8 cellular contexts compared by ENCODE assay signal in genomic region chr7:123748171-123748733, GRCh38. TPM values are rescaled to one million over a fixed set of nuclear protein-coding genes. Genes with fewer than 3 reads are reported as not detected.
A peak's percentile ranks its signal among the peaks of the same experiment; 100 is the strongest.
DNase-seq lines count a peak whose midpoint lies in the region; ATAC-seq and TF ChIP-seq lines count a peak whose summit lies in the region.

No MANE protein-coding gene starts in this region.

- no peak for DNase-seq in GM12864 (ENCODE audit: low read depth)
- peak; percentile 52 for DNase-seq in GM23338 (ENCODE audit: low spot score)
- peak; percentile 13 to 34 for DNase-seq in Kasumi-1 (lab: John Stamatoyannopoulos, UW)
- peak; percentile 3 for DNase-seq in activated T-cell treated with anti-CD3 and anti-CD28 coated beads for 24 hours (ENCODE audit: low read depth)
- no peak for DNase-seq in esophagus squamous epithelium (lab: John Stamatoyannopoulos, UW)
- peak; percentile 5 to 16 for DNase-seq in tibial nerve (ENCODE audit: low spot score in 2 of 2)
- no peak for DNase-seq in NCI-H510A (lab: John Stamatoyannopoulos, UW)

- no peak for TF ChIP-seq POLR2A in esophagus squamous epithelium (IDR thresholded peaks at IDR 0.05)
- TF ChIP-seq POLR2A in tibial nerve (IDR thresholded peaks at IDR 0.05): no peak

- peaks cover 3% of the 10 kb centered on the region; the same call in 1 of the 3 replicates for H3K36me3 Mint-ChIP-seq in GM23338 (ENCODE audit: low read depth)

- H3K27ac Mint-ChIP-seq in GM23338: peak overlapping the region; percentile 96

- no peaks in the 10 kb centered on the region for H3K27me3 ChIP-seq in GM23338 (ENCODE audit: insufficient read depth)
- no peaks in the 10 kb centered on the region for H3K27me3 ChIP-seq in esophagus squamous epithelium
- H3K27me3 ChIP-seq in muscle layer of duodenum (ENCODE audit: low read depth, low read length): no peaks in the 10 kb centered on the region
- H3K27me3 ChIP-seq in tibial nerve: no peaks in the 10 kb centered on the region

- H3K4me1 ChIP-seq in GM23338 (ENCODE audit: insufficient read depth) (peaks cover 74% of the 10 kb centered on the region), esophagus squamous epithelium (peaks cover 7 to 71% (median 33%) of the 10 kb centered on the region in 3 donors), muscle layer of duodenum (ENCODE audit: control insufficient read depth in 1 of 2, insufficient read depth in 2 of 2, low read length in 2 of 2) (peaks cover 26 to 51% of the 10 kb centered on the region in 2 donors), tibial nerve (peaks cover 0 to 74% (median 44%) of the 10 kb centered on the region in 4 donors)

- H3K4me2 ChIP-seq in GM23338: peak overlapping the region; percentile 87

- peaks cover 7% of the 10 kb centered on the region for H3F3A ChIP-seq in GM23338 (replicated peaks; ENCODE audit: low read depth)

- peak overlapping the region; percentile 95 for H3K4me3 Mint-ChIP-seq in GM23338

- H3K36me3 ChIP-seq in GM23338 (ENCODE audit: insufficient read depth): no peaks in the 10 kb centered on the region
- no peaks in the 10 kb centered on the region for H3K36me3 ChIP-seq in esophagus squamous epithelium
- H3K36me3 ChIP-seq in muscle layer of duodenum (ENCODE audit: control insufficient read depth in 1 of 2, insufficient read depth in 2 of 2, low read length in 2 of 2): no peaks in the 10 kb centered on the region
- no peaks in the 10 kb centered on the region for H3K36me3 ChIP-seq in tibial nerve

- intact Hi-C loops in esophagus squamous epithelium (cut with DNase I): no loop called here

- TF ChIP-seq CTCF in GM12864 (IDR thresholded peaks at IDR 0.05; ENCODE audit: low read depth, low read length, missing control alignments): peak; percentile 17
- no peak for TF ChIP-seq CTCF in GM23338 (conservative IDR thresholded peaks at IDR 0.05; ENCODE audit: low read depth in 2 of 2)
- no peak for TF ChIP-seq CTCF in esophagus squamous epithelium (IDR thresholded peaks at IDR 0.05)
- TF ChIP-seq CTCF in tibial nerve (IDR thresholded peaks at IDR 0.05): no peak

- H3K4me3 ChIP-seq in GM12864 (ENCODE audit: low read depth, low read length): peak overlapping the region; percentile 98
- H3K4me3 ChIP-seq in GM23338: peak overlapping the region; percentile 82
- peak overlapping the region; percentile 72 to 93 (median 88) for H3K4me3 ChIP-seq in esophagus squamous epithelium
- H3K4me3 ChIP-seq in muscle layer of duodenum (ENCODE audit: low read depth in 1 of 2, low read length in 2 of 2): peak overlapping the region; percentile 97 to 98
- peak overlapping the region; percentile 72 to 96 (median 87) for H3K4me3 ChIP-seq in tibial nerve

- peaks cover 75% of the 10 kb centered on the region for H3K79me2 ChIP-seq in GM23338 (replicated peaks; ENCODE audit: insufficient read depth)

- no peaks in the 10 kb centered on the region for H3K9me3 Mint-ChIP-seq in GM23338

- ATAC-seq in GM23338: peak; percentile 55

- H3K4me1 Mint-ChIP-seq in GM23338: peaks cover 58% of the 10 kb centered on the region

- H2AFZ ChIP-seq in GM23338: no peak overlapping the region

- WGBS in esophagus squamous epithelium, 2 donors: 0% methylated on average over 2 to 5 of the region's 46 CpGs
- WGBS in tibial nerve, 2 donors: 1% methylated on average over 9 to 42 of the region's 46 CpGs

- H3K9me3 ChIP-seq in esophagus squamous epithelium (no peaks in the 10 kb centered on the region), muscle layer of duodenum (ENCODE audit: control insufficient read depth in 1 of 2, low read length in 2 of 2) (no peaks in the 10 kb centered on the region), tibial nerve (no peaks in the 10 kb centered on the region)

- peaks cover 2% of the 10 kb centered on the region for H3K27me3 Mint-ChIP-seq in GM23338 (ENCODE audit: insufficient read depth, low read depth, poor library complexity)

- H3K9me2 ChIP-seq in GM23338 (ENCODE audit: insufficient read depth): no peaks in the 10 kb centered on the region

- H3K27ac ChIP-seq in GM23338 (ENCODE audit: low read depth): peak overlapping the region; percentile 93
- peak overlapping the region; percentile 97 to 99 (median 99) for H3K27ac ChIP-seq in esophagus squamous epithelium
- H3K27ac ChIP-seq in muscle layer of duodenum (ENCODE audit: low read length): peak overlapping the region; percentile 96
- peak overlapping the region; percentile 93 to 99 (median 97) for H3K27ac ChIP-seq in tibial nerve

- peaks cover 29% of the 10 kb centered on the region for H4K20me1 ChIP-seq in GM23338 (replicated peaks; ENCODE audit: insufficient read depth)

- TF ChIP-seq EP300 in tibial nerve (IDR thresholded peaks at IDR 0.05): no peak

TF ChIP-seq in GM23338, 12 proteins besides CTCF, POLR2A, EP300 and RAD21:
- TF ChIP-seq ZNF331 (CRISPR knock-in tag; IDR thresholded peaks at IDR 0.05; ENCODE audit: low read depth) (no peak), EZH2 (IDR thresholded peaks at IDR 0.05; ENCODE audit: low read depth, unreplicated experiment) (no peak)

RNA-seq across cellular contexts. Expression of gene WASL, which starts 0.6 kb away (rescaled TPM):
- 45.3 and 57.0 TPM in 2 replicates for total RNA-seq in GM23338 (2014; rRNA removed; shearing (Covaris generic))
- polyA plus RNA-seq in GM23338 (2016; fragmentation: Nextera tagmentation; extraction: Ambion mirVana): 35.6 and 36.4 TPM in 2 replicates
- total RNA-seq in esophagus squamous epithelium: 10 to 100 TPM; 26.0 to 34.6 (median 31.3) TPM
- total RNA-seq in tibial nerve: 10 to 100 TPM; 32.6 to 40.0 (median 37.3) TPM

Comparison
In these comparisons a context has a peak if more than half of its experiments do, and no peak if none do; other contexts are left out.
1. DNase-seq: peak in GM23338 (single experiment), Kasumi-1 (2 of 2), activated T-cell treated with anti-CD3 and anti-CD28 coated beads for 24 hours (single experiment) and tibial nerve (2 of 2); none in GM12864 (single experiment), esophagus squamous epithelium (single experiment) and NCI-H510A (single experiment).
2. Peak in every context shown above with its lines, with median percentiles within 50 percentile points of each other: H3K4me3 ChIP-seq and H3K27ac ChIP-seq.